ENCODE assay signal across 1 cellular context in genomic region chr19:7968796-7969559, GRCh38.
TF ChIP-seq lines count a peak whose summit lies in the region.

No MANE protein-coding gene starts in this region.

TF ChIP-seq in H1, 55 proteins besides CTCF, POLR2A, EP300 and RAD21:
- TF ChIP-seq JUND (IDR thresholded peaks at IDR 0.05; ENCODE audit: low read length) (no peak), ATF2 (IDR thresholded peaks at IDR 0.05; ENCODE audit: low read length) (0 out of 2 replicates have a peak, but pooled peaks have one; percentile 34)
